Comparison of ENCODE assay signal across 1 cellular context in genomic region chr19:1244693-1245451, GRCh38.
A peak's percentile ranks its signal among the peaks of the same experiment; 100 is the strongest.
TF ChIP-seq lines count a peak whose summit lies in the region.

No MANE protein-coding gene starts in this region.

TF ChIP-seq in GM12878, 131 proteins besides CTCF, POLR2A, EP300 and RAD21:
- TF ChIP-seq SREBF2 (IDR thresholded peaks at IDR 0.05; ENCODE audit: low read length), result no peak
- TF ChIP-seq PAX8 (IDR thresholded peaks at IDR 0.05), result no peak
- TF ChIP-seq ELK1 (IDR thresholded peaks at IDR 0.05; ENCODE audit: low read depth, low read length), result 0 out of 2 replicates have a peak, but pooled peaks have one; percentile 0
- TF ChIP-seq DPF2 (IDR thresholded peaks at IDR 0.05), result 0 out of 2 replicates have a peak, but pooled peaks have one; percentile 47
- no peak for TF ChIP-seq TARDBP (IDR thresholded peaks at IDR 0.05; ENCODE audit: borderline replicate concordance)
- TF ChIP-seq MXI1 (IDR thresholded peaks at IDR 0.05; ENCODE audit: low read depth, low read length), result no peak
- 0 out of 2 replicates have a peak, but pooled peaks have one; percentile 2 for TF ChIP-seq CREB1 (IDR thresholded peaks at IDR 0.05; ENCODE audit: low read depth)
- TF ChIP-seq HDGF (IDR thresholded peaks at IDR 0.05), result 0 out of 2 replicates have a peak, but pooled peaks have one; percentile 44
